ENCODE assay signal across 14 cellular contexts in genomic region chr5:133404724-133405123, GRCh38.
DNase-seq lines count a peak whose midpoint lies in the region; ATAC-seq and TF ChIP-seq lines count a peak whose summit lies in the region.
"Had no signal": no experiment of that assay in that cellular context is flagged by ENCODE, and none has a peak within 500 bp of the region (broad histone marks: within the 10 kb centered on the region; RNA-seq: fewer than 3 reads in every experiment).

No MANE protein-coding gene starts in this region.

- H3K79me2 ChIP-seq in DND-41 (ENCODE audit: insufficient read depth, low read length), result no peaks in the 10 kb centered on the region
- H3K79me2 ChIP-seq: hepatocyte had no signal

- H3K9ac ChIP-seq in DND-41 (ENCODE audit: low read depth, low read length), result no peak overlapping the region

- TF ChIP-seq POLR2A in stomach (IDR thresholded peaks at IDR 0.05), result no peak

- WGBS in psoas muscle, 3 donors, result 65 to 80% (median 72%) methylated on average over 7 of the region's 7 CpGs
- WGBS in stomach, 5 donors, result 78 to 91% (median 90%) methylated on average over 7 of the region's 7 CpGs

- H4K20me1 ChIP-seq in DND-41 (ENCODE audit: insufficient read depth, low read length), result 0 out of 2 replicates have a peak, but pooled peaks cover 2% of the 10 kb centered on the region

- ATAC-seq in DND-41 (ENCODE audit: insufficient read depth, low read depth) (peak; percentile 52; the same call in 2 of the 3 replicates), HG03378 (IDR thresholded peaks at IDR 0.05; ENCODE audit: unreplicated experiment) (no peak), GM18867 (IDR thresholded peaks at IDR 0.05; ENCODE audit: unreplicated experiment) (no peak), psoas muscle (no peak)
- ATAC-seq: upper lobe of right lung had no signal

- intact Hi-C loops in psoas muscle (cut with DNase I), result no loop called here
- intact Hi-C loops in stomach (cut with DNase I; ENCODE audit: low total_unique reads), result no loop called here

- H3K9me3 ChIP-seq in DND-41 (ENCODE audit: insufficient read depth, low read length, severe bottlenecking), result no peaks in the 10 kb centered on the region
- H3K9me3 ChIP-seq in psoas muscle, result no peaks in the 10 kb centered on the region
- no peaks in the 10 kb centered on the region for H3K9me3 ChIP-seq in stomach
- H3K9me3 ChIP-seq: upper lobe of right lung had no signal

- no peak overlapping the region; the same call in 1 of the 2 replicates for H2AFZ ChIP-seq in DND-41 (ENCODE audit: low read depth, low read length)
- H2AFZ ChIP-seq: hepatocyte had no signal

- no peaks in the 10 kb centered on the region for H3K27me3 ChIP-seq in DND-41 (ENCODE audit: insufficient read depth, low read length, poor library complexity)
- no peaks in the 10 kb centered on the region; the same call in 1 of the 2 replicates for H3K27me3 ChIP-seq in H7 (ENCODE audit: control insufficient read depth, insufficient read depth, low read length)
- H3K27me3 ChIP-seq in psoas muscle (ENCODE audit: insufficient read depth in 3 of 3, low read length in 2 of 3), result no peaks in the 10 kb centered on the region
- H3K27me3 ChIP-seq in stomach, result peaks cover 0 to 5% (median 0%) of the 10 kb centered on the region in 3 donors
- H3K27me3 ChIP-seq: hepatocyte had no signal

- DNase-seq in DND-41 (peak; percentile 21), H7 (peak; percentile 71), SK-MEL-5 (ENCODE audit: low read depth, low spot score) (peak; percentile 9), islet precursor cell (peak; percentile 55), psoas muscle (no peak), stomach (no peak)
- DNase-seq: aorta; CD4-positive, alpha-beta memory T cell; NCI-H146; T-helper 2 cell; upper lobe of right lung had no signal

- H3K4me1 ChIP-seq in DND-41 (ENCODE audit: insufficient read depth, low read length), result no peaks in the 10 kb centered on the region
- no peaks in the 10 kb centered on the region for H3K4me1 ChIP-seq in psoas muscle
- H3K4me1 ChIP-seq in stomach, result no peaks in the 10 kb centered on the region
- H3K4me1 ChIP-seq: upper lobe of right lung had no signal

- no peak overlapping the region for H3K27ac ChIP-seq in DND-41 (ENCODE audit: low read length)
- no peak overlapping the region for H3K27ac ChIP-seq in psoas muscle
- H3K27ac ChIP-seq in stomach, result no peak overlapping the region
- H3K27ac ChIP-seq: hepatocyte, upper lobe of right lung had no signal

- no peak overlapping the region for H3K4me2 ChIP-seq in DND-41 (ENCODE audit: insufficient read depth, low read length)
- H3K4me2 ChIP-seq: hepatocyte had no signal

- no peak for TF ChIP-seq EP300 in stomach (IDR thresholded peaks at IDR 0.05)

- no peak overlapping the region for H3K4me3 ChIP-seq in DND-41 (ENCODE audit: low read depth in 1 of 2, low read length in 2 of 2)
- no peak overlapping the region for H3K4me3 ChIP-seq in H7 (ENCODE audit: insufficient read depth, low read depth, low read length)
- H3K4me3 ChIP-seq in psoas muscle, result no peak overlapping the region
- no peak overlapping the region for H3K4me3 ChIP-seq in stomach
- H3K4me3 ChIP-seq: hepatocyte, upper lobe of right lung had no signal

- H3K36me3 ChIP-seq in DND-41 (ENCODE audit: insufficient read depth, low read length) (no peaks in the 10 kb centered on the region), H7 (replicated peaks; ENCODE audit: control insufficient read depth, insufficient read depth, low read length) (no peaks in the 10 kb centered on the region), psoas muscle (ENCODE audit: insufficient read depth in 1 of 2, low read depth in 1 of 2) (no peaks in the 10 kb centered on the region), stomach (no peaks in the 10 kb centered on the region)
- H3K36me3 ChIP-seq: upper lobe of right lung had no signal

- in situ Hi-C loops in SK-MEL-5 (cut with HindIII; ENCODE audit: low pct_unique_long_range_greater_than_20kb, low sequenced_read_pairs), result no loop called here

- TF ChIP-seq CTCF in DND-41 (IDR thresholded peaks at IDR 0.05; ENCODE audit: borderline replicate concordance, extremely low read depth, low read length, poor library complexity, severe bottlenecking) (peak; percentile 43), psoas muscle (IDR thresholded peaks at IDR 0.05) (no peak), stomach (IDR thresholded peaks at IDR 0.05) (no peak)

Comparison
In these comparisons a context has a peak if more than half of its experiments do, and no peak if none do; other contexts are left out.
1. DNase-seq: peak in DND-41 (single experiment), H7 (single experiment), SK-MEL-5 (single experiment) and islet precursor cell (single experiment); none in psoas muscle (0 of 2) and stomach (single experiment).